21 cellular contexts compared by ENCODE assay signal in the genomic region with DNA sequence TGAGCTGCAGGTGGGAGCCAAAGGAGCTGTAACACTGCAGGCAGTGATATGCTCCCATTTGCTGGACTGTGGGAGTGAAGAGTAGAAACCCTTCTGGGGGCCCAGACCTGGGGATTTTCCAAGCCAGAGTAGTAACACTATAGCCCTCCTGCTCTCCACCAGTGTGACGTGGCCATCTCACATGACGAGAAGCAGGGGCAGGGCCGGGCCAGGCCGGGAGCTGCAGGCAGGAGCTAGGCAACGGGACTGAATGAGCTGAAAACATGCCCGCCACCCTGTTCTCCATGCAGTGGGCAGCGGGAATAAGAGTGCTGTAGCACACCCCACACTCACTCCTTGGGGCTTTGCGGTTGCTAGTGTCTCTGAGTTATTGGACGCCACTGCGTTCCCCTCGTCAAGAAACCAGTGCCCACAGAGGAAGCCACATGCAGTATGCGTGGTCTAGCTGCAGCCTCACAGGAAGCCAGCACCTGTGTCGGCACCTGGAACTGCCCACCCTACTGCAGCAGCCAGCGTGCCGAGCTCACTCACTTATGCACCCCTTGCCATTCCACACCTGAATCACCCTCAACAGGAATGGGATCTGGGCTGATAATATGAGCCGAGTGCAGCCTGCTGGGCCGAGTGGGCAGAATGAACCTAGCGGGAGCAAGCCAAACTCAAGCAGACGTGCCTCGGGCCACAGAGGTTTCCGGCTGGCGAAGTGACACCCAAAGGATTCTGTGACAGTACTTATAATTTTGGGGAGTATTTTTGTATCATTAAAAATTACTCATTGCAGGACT.
"Had no signal": no experiment of that assay in that cellular context is flagged by ENCODE, and none has a peak within 500 bp of the region (broad histone marks: within the 10 kb centered on the region; RNA-seq: fewer than 3 reads in every experiment).

No MANE protein-coding gene starts in this region.

- H3K4me1 ChIP-seq: heart left ventricle, lower lobe of right lung, psoas muscle, right lobe of liver, stomach, transverse colon had no signal

- H3K36me3 ChIP-seq: heart left ventricle, lower lobe of right lung, right lobe of liver, stomach, thoracic aorta, transverse colon had no signal

- ATAC-seq: heart left ventricle, left lobe of liver, natural killer cell, psoas muscle had no signal

- H3K27me3 Mint-ChIP-seq: dendritic cell treated with granulocyte-macrophage colony-stimulating factor and Interleukin-4, amounts not matched to agents 40 ng/mL and 50 ng/mL, for 4 days; memory B cell had no signal

- DNase-seq: cerebellar nuclear complex; heart left ventricle; hippocampal formation; kidney glomerular epithelial cell; lower lobe of right lung; natural killer cell; retina; right lobe of liver; stimulated activated CD4-positive, alpha-beta T cell treated with anti-CD3 and anti-CD28 coated beads, Interleukin-2, amount 100 ng/mL, for 24 hours; stimulated activated CD4-positive, alpha-beta T cell treated with anti-CD3 and anti-CD28 coated beads, Interleukin-4, amount 100 ng/mL, for 4 hours; stimulated activated naive CD4-positive, alpha-beta T cell; stomach; substantia nigra; transverse colon had no signal

- H3K27ac Mint-ChIP-seq: dendritic cell treated with granulocyte-macrophage colony-stimulating factor and Interleukin-4, amounts not matched to agents 40 ng/mL and 50 ng/mL, for 4 days; memory B cell; mesothelial cell of epicardium; natural killer cell had no signal

- H3K27ac ChIP-seq: heart left ventricle, lower lobe of right lung, psoas muscle, right lobe of liver, stomach, thoracic aorta, transverse colon had no signal

- H3K27me3 ChIP-seq: heart left ventricle, right lobe of liver, stomach, transverse colon had no signal

- H3K4me3 Mint-ChIP-seq: dendritic cell treated with granulocyte-macrophage colony-stimulating factor and Interleukin-4, amounts not matched to agents 40 ng/mL and 50 ng/mL, for 4 days; memory B cell; mesothelial cell of epicardium; natural killer cell; neural crest cell had no signal

- H3K9me3 Mint-ChIP-seq: neural crest cell had no signal

- H3K36me3 Mint-ChIP-seq: memory B cell had no signal

- H3K4me1 Mint-ChIP-seq: memory B cell, mesothelial cell of epicardium, natural killer cell, neural crest cell had no signal

- H3K4me3 ChIP-seq: heart left ventricle, lower lobe of right lung, psoas muscle, right lobe of liver, stomach, thoracic aorta, transverse colon had no signal

- H3K9me3 ChIP-seq: lower lobe of right lung, right lobe of liver, thoracic aorta, transverse colon had no signal
